ENCODE assay signal across 8 cellular contexts in genomic region chr9:2132484-2133082, GRCh38.
A peak's percentile ranks its signal among the peaks of the same experiment; 100 is the strongest.
DNase-seq lines count a peak whose midpoint lies in the region; ATAC-seq, FAIRE-seq and TF ChIP-seq lines count a peak whose summit lies in the region.

No MANE protein-coding gene starts in this region.

- no peaks in the 10 kb centered on the region for H3K9me3 ChIP-seq in right atrium auricular region
- H3K9me3 ChIP-seq in uterus = no peaks in the 10 kb centered on the region

- peak; percentile 88 for FAIRE-seq in TTC549 (lab: Jason Lieb, UNC)

- peaks cover 0 to 34% of the 10 kb centered on the region in 2 donors for H3K4me1 ChIP-seq in right atrium auricular region
- H3K4me1 ChIP-seq in uterus = peaks cover 3 to 7% of the 10 kb centered on the region in 2 donors

- peak; percentile 24 for DNase-seq in COR-L47 (lab: John Stamatoyannopoulos, UW)
- peak; percentile 36 to 40 for DNase-seq in Kasumi-1 (lab: John Stamatoyannopoulos, UW)
- DNase-seq in right atrium auricular region (ENCODE audit: low spot score) = no peak
- DNase-seq in uterus = no peak

- no peak for ATAC-seq in HG02588 (IDR thresholded peaks at IDR 0.05; ENCODE audit: unreplicated experiment)
- ATAC-seq in GM21619 (IDR thresholded peaks at IDR 0.05; ENCODE audit: unreplicated experiment) = no peak
- ATAC-seq in HG02642 (IDR thresholded peaks at IDR 0.05; ENCODE audit: poor library complexity, unreplicated experiment) = no peak

- TF ChIP-seq CTCF in right atrium auricular region (IDR thresholded peaks at IDR 0.05) = peak; percentile 70 to 89
- TF ChIP-seq CTCF in uterus (IDR thresholded peaks at IDR 0.05) = peak; percentile 69 to 83 (median 76)

- H3K36me3 ChIP-seq in right atrium auricular region (peaks cover 7% of the 10 kb centered on the region), uterus (no peaks in the 10 kb centered on the region)

- no peaks in the 10 kb centered on the region for H3K27me3 ChIP-seq in right atrium auricular region
- no peaks in the 10 kb centered on the region for H3K27me3 ChIP-seq in uterus

- no peak overlapping the region for H3K4me3 ChIP-seq in right atrium auricular region
- H3K4me3 ChIP-seq in uterus = no peak overlapping the region

- TF ChIP-seq POLR2A in uterus (IDR thresholded peaks at IDR 0.05) = no peak

- H3K27ac ChIP-seq in right atrium auricular region = no peak overlapping the region
- peak overlapping the region in 1 of 2 donors; percentile 34 for H3K27ac ChIP-seq in uterus

- intact Hi-C loops in uterus (cut with DNase I; ENCODE audit: low total_unique reads) = no loop called here

Comparison
In these comparisons a context has a peak if more than half of its experiments do, and no peak if none do; other contexts are left out.
1. DNase-seq: peak in COR-L47 (single experiment) and Kasumi-1 (2 of 2); none in right atrium auricular region (single experiment) and uterus (0 of 2).